1 cellular context compared by ENCODE assay signal in the genomic region with DNA sequence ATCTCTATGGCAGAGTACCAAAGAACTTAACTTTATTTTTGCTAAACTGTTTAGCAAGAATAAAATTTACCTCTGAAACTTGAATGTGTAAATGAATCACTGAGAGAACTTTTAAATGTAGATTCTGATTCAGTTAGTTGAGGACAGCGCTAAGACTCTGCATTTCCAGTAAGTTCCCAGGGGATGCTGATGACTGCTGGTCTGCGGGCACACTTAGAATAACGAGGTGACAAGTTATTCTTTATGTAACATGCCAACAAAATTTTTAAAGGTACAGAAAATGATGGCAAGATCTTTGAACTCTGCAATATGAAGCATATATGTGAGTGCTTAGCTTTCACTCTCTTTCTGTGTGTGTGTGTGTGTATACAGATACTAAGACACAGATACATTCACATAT.
TF ChIP-seq lines count a peak whose summit lies in the region.

No MANE protein-coding gene starts in this region.

TF ChIP-seq in endothelial cell of umbilical vein, 7 proteins besides CTCF, POLR2A, EP300 and RAD21 (continued from another document):
- TF ChIP-seq MYC (IDR thresholded peaks at IDR 0.05; ENCODE audit: low read depth, low read length) (no peak), JUN (IDR thresholded peaks at IDR 0.05; ENCODE audit: borderline replicate concordance, insufficient read depth, insufficient read length, low read depth) (no peak), EZH2 (IDR thresholded peaks at IDR 0.05; ENCODE audit: borderline replicate concordance, low read depth, low read length, severe bottlenecking) (no peak)
- TF ChIP-seq, protein P1, sequence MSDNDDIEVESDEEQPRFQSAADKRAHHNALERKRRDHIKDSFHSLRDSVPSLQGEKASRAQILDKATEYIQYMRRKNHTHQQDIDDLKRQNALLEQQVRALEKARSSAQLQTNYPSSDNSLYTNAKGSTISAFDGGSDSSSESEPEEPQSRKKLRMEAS (IDR thresholded peaks at IDR 0.05; ENCODE audit: insufficient read depth, insufficient read length): no peak
